In genomic region chr18:43620936-43621335, GRCh38 we compare ENCODE assay signal across 9 cellular contexts.
DNase-seq lines count a peak whose midpoint lies in the region; ATAC-seq, FAIRE-seq and TF ChIP-seq lines count a peak whose summit lies in the region.
"Had no signal": no experiment of that assay in that cellular context is flagged by ENCODE, and none has a peak within 500 bp of the region (broad histone marks: within the 10 kb centered on the region; RNA-seq: fewer than 3 reads in every experiment).

No MANE protein-coding gene starts in this region.

- TF ChIP-seq CTCF in GM13976 (IDR thresholded peaks at IDR 0.05; ENCODE audit: borderline replicate concordance, control extremely low read depth, extremely low read depth, insufficient read depth, missing control alignments) (peak; percentile 14), mesothelial cell of epicardium (IDR thresholded peaks at IDR 0.05; ENCODE audit: unreplicated experiment) (peak; percentile 72)

- H3K4me1 Mint-ChIP-seq in mesothelial cell of epicardium = peaks cover 15% of the 10 kb centered on the region

- FAIRE-seq in A204.1 (lab: Jason Lieb, UNC) = peak; percentile 72

- no peak overlapping the region for H3K27ac Mint-ChIP-seq in mesothelial cell of epicardium
- H3K27ac Mint-ChIP-seq: stimulated activated naive CD8-positive, alpha-beta T cell treated with anti-CD3 and anti-CD28 coated beads, Interleukin-15, Interleukin-2, amounts not matched to agents 100 ng/mL and 50 ng/mL, for 24 hours had no signal

- H3K9me3 Mint-ChIP-seq in mesothelial cell of epicardium = no peaks in the 10 kb centered on the region
- H3K9me3 Mint-ChIP-seq: stimulated activated naive CD8-positive, alpha-beta T cell treated with anti-CD3 and anti-CD28 coated beads, Interleukin-15, Interleukin-2, amounts not matched to agents 100 ng/mL and 50 ng/mL, for 24 hours had no signal

- H3K27me3 Mint-ChIP-seq in mesothelial cell of epicardium (ENCODE audit: low read depth) = peaks cover 11% of the 10 kb centered on the region
- H3K27me3 Mint-ChIP-seq: stimulated activated naive CD8-positive, alpha-beta T cell treated with anti-CD3 and anti-CD28 coated beads, Interleukin-15, Interleukin-2, amounts not matched to agents 100 ng/mL and 50 ng/mL, for 24 hours had no signal

- no peak overlapping the region for H3K4me3 Mint-ChIP-seq in mesothelial cell of epicardium
- H3K4me3 Mint-ChIP-seq: stimulated activated naive CD8-positive, alpha-beta T cell treated with anti-CD3 and anti-CD28 coated beads, Interleukin-15, Interleukin-2, amounts not matched to agents 100 ng/mL and 50 ng/mL, for 24 hours had no signal

- H3K36me3 Mint-ChIP-seq in mesothelial cell of epicardium = no peaks in the 10 kb centered on the region

- DNase-seq in GM13976 (ENCODE audit: low spot score) (peak; percentile 40), NCI-H460 (ENCODE audit: extremely low read depth, low read depth) (peak; percentile 30), dermis blood vessel endothelial cell (peak; percentile 50), mesothelial cell of epicardium (ENCODE audit: low spot score in 2 of 2, unreplicated experiment in 2 of 2) (no peak), mucosa of gallbladder (ENCODE audit: low spot score) (no peak)

- in situ Hi-C loops in GM13976 (cut with MboI; ENCODE audit: low sequenced_read_pairs, unreplicated experiment) = no loop called here

- ATAC-seq in HG03060 (IDR thresholded peaks at IDR 0.05; ENCODE audit: low read depth, unreplicated experiment) = peak; percentile 47
- no peak for ATAC-seq in HG03045 (IDR thresholded peaks at IDR 0.05; ENCODE audit: unreplicated experiment)

Comparison
In these comparisons a context has a peak if more than half of its experiments do, and no peak if none do; other contexts are left out.
1. DNase-seq: peak in GM13976 (single experiment), NCI-H460 (single experiment) and dermis blood vessel endothelial cell (single experiment); none in mesothelial cell of epicardium (0 of 2) and mucosa of gallbladder (single experiment).